Comparison of ENCODE assay signal across 1 cellular context in the genomic region with DNA sequence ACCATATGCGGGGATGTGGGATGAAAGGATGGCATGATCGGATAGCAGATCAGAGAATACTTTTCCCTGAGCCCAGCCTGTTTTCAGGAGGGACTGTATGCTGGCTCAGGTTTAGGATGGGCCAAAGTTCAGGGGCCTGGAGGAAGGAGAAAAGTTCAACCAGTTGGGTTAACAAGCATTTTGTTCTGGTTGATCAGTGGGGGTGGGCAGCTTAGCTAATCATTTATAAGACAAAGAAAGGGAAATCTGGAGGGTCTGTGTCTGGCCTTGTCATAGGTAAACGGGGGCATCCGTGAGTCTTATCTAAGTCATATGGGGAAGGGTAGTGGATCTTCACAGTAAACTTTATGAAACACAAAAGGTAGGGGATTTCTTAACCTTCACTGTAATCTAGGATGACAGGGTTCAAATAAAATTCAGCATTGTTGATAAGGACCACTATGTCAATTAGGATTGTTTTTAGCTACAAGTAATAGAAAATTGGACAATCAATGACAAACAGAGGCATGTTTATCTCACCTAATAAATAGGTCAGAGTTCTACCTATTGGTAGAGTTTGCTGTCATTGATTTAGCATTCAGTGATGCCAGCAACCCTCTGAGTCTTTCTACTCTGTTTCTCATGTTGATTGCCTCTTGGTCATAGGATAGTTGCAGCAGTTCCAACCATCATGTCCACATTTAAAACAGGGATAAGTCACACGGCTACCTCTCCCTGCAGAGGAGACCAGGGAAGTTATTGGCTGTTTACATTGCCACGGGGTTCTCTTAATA.
TF ChIP-seq lines count a peak whose summit lies in the region.

No MANE protein-coding gene starts in this region.

TF ChIP-seq in HepG2, 621 proteins besides CTCF, POLR2A, EP300 and RAD21 (continued from another document and continues in another):
- TF ChIP-seq RERE (CRISPR knock-in tag; IDR thresholded peaks at IDR 0.05; ENCODE audit: low read depth) (no peak), ZBTB1 (CRISPR knock-in tag; IDR thresholded peaks at IDR 0.05; ENCODE audit: borderline replicate concordance) (no peak), TBP (CRISPR knock-in tag; IDR thresholded peaks at IDR 0.05) (no peak), FOSL1 (CRISPR knock-in tag; IDR thresholded peaks at IDR 0.05; ENCODE audit: borderline replicate concordance) (no peak), E2F2 (CRISPR knock-in tag; IDR thresholded peaks at IDR 0.05; ENCODE audit: borderline replicate concordance) (no peak), GABPB1 (CRISPR knock-in tag; IDR thresholded peaks at IDR 0.05) (no peak), ZNF33A (CRISPR knock-in tag; IDR thresholded peaks at IDR 0.05; ENCODE audit: borderline replicate concordance) (no peak), ZNF382 (CRISPR knock-in tag; IDR thresholded peaks at IDR 0.05; ENCODE audit: borderline replicate concordance) (no peak), GLI4 (CRISPR knock-in tag; IDR thresholded peaks at IDR 0.05; ENCODE audit: borderline replicate concordance) (no peak), ZNF513 (CRISPR knock-in tag; conservative IDR thresholded peaks at IDR 0.05) (no peak), DNMT3B (CRISPR knock-in tag; conservative IDR thresholded peaks at IDR 0.05) (no peak), SNAI1 (CRISPR knock-in tag; IDR thresholded peaks at IDR 0.05; ENCODE audit: borderline replicate concordance) (no peak), SIN3B (IDR thresholded peaks at IDR 0.05; ENCODE audit: low read length) (no peak), TFAP4 (IDR thresholded peaks at IDR 0.05; ENCODE audit: borderline replicate concordance, low read depth) (peak; percentile 52; the same call in 1 of the 2 replicates), NR2F1 (CRISPR knock-in tag; IDR thresholded peaks at IDR 0.05) (no peak), PBX3 (CRISPR knock-in tag; IDR thresholded peaks at IDR 0.05; ENCODE audit: borderline replicate concordance) (no peak), ZNF530 (CRISPR knock-in tag; IDR thresholded peaks at IDR 0.05; ENCODE audit: low read depth) (no peak), TFDP1 (CRISPR knock-in tag; IDR thresholded peaks at IDR 0.05; ENCODE audit: borderline replicate concordance) (no peak), REPIN1 (CRISPR knock-in tag; IDR thresholded peaks at IDR 0.05; ENCODE audit: borderline replicate concordance, low read depth) (peak; percentile 46; the same call in 1 of the 2 replicates), BORCS8-MEF2B (CRISPR knock-in tag; IDR thresholded peaks at IDR 0.05) (no peak), ZFAT (CRISPR knock-in tag; conservative IDR thresholded peaks at IDR 0.05) (no peak), U2AF1 (optimal IDR thresholded peaks at IDR 0.05; ENCODE audit: low read depth, low read length) (no peak), ZNF335 (CRISPR knock-in tag; IDR thresholded peaks at IDR 0.05) (no peak), RBAK (CRISPR knock-in tag; IDR thresholded peaks at IDR 0.05) (no peak), U2AF2 (IDR thresholded peaks at IDR 0.05; ENCODE audit: low read depth, low read length) (no peak), MTF1 (CRISPR knock-in tag; IDR thresholded peaks at IDR 0.05) (no peak)
- TF ChIP-seq, protein P1, sequence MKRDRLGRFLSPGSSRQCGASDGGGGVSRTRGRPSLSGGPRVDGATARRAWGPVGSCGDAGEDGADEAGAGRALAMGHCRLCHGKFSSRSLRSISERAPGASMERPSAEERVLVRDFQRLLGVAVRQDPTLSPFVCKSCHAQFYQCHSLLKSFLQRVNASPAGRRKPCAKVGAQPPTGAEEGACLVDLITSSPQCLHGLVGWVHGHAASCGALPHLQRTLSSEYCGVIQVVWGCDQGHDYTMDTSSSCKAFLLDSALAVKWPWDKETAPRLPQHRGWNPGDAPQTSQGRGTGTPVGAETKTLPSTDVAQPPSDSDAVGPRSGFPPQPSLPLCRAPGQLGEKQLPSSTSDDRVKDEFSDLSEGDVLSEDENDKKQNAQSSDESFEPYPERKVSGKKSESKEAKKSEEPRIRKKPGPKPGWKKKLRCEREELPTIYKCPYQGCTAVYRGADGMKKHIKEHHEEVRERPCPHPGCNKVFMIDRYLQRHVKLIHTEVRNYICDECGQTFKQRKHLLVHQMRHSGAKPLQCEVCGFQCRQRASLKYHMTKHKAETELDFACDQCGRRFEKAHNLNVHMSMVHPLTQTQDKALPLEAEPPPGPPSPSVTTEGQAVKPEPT (CRISPR knock-in tag; IDR thresholded peaks at IDR 0.05; ENCODE audit: low read depth): no peak
- TF ChIP-seq, protein P2, sequence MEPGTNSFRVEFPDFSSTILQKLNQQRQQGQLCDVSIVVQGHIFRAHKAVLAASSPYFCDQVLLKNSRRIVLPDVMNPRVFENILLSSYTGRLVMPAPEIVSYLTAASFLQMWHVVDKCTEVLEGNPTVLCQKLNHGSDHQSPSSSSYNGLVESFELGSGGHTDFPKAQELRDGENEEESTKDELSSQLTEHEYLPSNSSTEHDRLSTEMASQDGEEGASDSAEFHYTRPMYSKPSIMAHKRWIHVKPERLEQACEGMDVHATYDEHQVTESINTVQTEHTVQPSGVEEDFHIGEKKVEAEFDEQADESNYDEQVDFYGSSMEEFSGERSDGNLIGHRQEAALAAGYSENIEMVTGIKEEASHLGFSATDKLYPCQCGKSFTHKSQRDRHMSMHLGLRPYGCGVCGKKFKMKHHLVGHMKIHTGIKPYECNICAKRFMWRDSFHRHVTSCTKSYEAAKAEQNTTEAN (CRISPR knock-in tag; conservative IDR thresholded peaks at IDR 0.05): no peak
- TF ChIP-seq, protein P3, sequence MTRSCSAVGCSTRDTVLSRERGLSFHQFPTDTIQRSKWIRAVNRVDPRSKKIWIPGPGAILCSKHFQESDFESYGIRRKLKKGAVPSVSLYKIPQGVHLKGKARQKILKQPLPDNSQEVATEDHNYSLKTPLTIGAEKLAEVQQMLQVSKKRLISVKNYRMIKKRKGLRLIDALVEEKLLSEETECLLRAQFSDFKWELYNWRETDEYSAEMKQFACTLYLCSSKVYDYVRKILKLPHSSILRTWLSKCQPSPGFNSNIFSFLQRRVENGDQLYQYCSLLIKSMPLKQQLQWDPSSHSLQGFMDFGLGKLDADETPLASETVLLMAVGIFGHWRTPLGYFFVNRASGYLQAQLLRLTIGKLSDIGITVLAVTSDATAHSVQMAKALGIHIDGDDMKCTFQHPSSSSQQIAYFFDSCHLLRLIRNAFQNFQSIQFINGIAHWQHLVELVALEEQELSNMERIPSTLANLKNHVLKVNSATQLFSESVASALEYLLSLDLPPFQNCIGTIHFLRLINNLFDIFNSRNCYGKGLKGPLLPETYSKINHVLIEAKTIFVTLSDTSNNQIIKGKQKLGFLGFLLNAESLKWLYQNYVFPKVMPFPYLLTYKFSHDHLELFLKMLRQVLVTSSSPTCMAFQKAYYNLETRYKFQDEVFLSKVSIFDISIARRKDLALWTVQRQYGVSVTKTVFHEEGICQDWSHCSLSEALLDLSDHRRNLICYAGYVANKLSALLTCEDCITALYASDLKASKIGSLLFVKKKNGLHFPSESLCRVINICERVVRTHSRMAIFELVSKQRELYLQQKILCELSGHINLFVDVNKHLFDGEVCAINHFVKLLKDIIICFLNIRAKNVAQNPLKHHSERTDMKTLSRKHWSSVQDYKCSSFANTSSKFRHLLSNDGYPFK (CRISPR knock-in tag; IDR thresholded peaks at IDR 0.05; ENCODE audit: borderline replicate concordance): no peak
- TF ChIP-seq, protein P4, sequence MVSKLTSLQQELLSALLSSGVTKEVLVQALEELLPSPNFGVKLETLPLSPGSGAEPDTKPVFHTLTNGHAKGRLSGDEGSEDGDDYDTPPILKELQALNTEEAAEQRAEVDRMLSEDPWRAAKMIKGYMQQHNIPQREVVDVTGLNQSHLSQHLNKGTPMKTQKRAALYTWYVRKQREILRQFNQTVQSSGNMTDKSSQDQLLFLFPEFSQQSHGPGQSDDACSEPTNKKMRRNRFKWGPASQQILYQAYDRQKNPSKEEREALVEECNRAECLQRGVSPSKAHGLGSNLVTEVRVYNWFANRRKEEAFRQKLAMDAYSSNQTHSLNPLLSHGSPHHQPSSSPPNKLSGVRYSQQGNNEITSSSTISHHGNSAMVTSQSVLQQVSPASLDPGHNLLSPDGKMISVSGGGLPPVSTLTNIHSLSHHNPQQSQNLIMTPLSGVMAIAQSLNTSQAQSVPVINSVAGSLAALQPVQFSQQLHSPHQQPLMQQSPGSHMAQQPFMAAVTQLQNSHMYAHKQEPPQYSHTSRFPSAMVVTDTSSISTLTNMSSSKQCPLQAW (CRISPR knock-in tag; IDR thresholded peaks at IDR 0.05): peak; percentile 91
- TF ChIP-seq, protein P5, sequence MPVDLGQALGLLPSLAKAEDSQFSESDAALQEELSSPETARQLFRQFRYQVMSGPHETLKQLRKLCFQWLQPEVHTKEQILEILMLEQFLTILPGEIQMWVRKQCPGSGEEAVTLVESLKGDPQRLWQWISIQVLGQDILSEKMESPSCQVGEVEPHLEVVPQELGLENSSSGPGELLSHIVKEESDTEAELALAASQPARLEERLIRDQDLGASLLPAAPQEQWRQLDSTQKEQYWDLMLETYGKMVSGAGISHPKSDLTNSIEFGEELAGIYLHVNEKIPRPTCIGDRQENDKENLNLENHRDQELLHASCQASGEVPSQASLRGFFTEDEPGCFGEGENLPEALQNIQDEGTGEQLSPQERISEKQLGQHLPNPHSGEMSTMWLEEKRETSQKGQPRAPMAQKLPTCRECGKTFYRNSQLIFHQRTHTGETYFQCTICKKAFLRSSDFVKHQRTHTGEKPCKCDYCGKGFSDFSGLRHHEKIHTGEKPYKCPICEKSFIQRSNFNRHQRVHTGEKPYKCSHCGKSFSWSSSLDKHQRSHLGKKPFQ (CRISPR knock-in tag; IDR thresholded peaks at IDR 0.05; ENCODE audit: insufficient replicate concordance): no peak
